Comparison of ENCODE assay signal across 8 cellular contexts in genomic region chr14:50230601-50231474, GRCh38. TPM values are rescaled to one million over a fixed set of nuclear protein-coding genes. Genes with fewer than 3 reads are reported as not detected.
DNase-seq lines count a peak whose midpoint lies in the region; ATAC-seq and TF ChIP-seq lines count a peak whose summit lies in the region.

No MANE protein-coding gene starts in this region.

- H3K4me3 Mint-ChIP-seq in activated B cell treated with CpG ODN at 0.5 μM for 24 hours = peak overlapping the region; percentile 93

- peak; percentile 34 for ATAC-seq in HG02610 (IDR thresholded peaks at IDR 0.05; ENCODE audit: unreplicated experiment)
- ATAC-seq in activated B cell treated with CpG ODN at 0.5 μM for 24 hours (ENCODE audit: low read depth) = peak; percentile 15
- ATAC-seq in left colon = peak; percentile 38

- peak overlapping the region; percentile 92 for H3K27ac Mint-ChIP-seq in activated B cell treated with CpG ODN at 0.5 μM for 24 hours

- CTCF ChIA-PET in activated B cell treated with CpG ODN at 0.5 μM for 24 hours (lab: Charles Lee) = no interaction called here

- H3K27me3 Mint-ChIP-seq in activated B cell treated with CpG ODN at 0.5 μM for 24 hours = no peaks in the 10 kb centered on the region

- peaks cover 8% of the 10 kb centered on the region for H3K36me3 Mint-ChIP-seq in activated B cell treated with CpG ODN at 0.5 μM for 24 hours (ENCODE audit: low read depth)

- POLR2A ChIA-PET in activated B cell treated with CpG ODN at 0.5 μM for 24 hours (lab: Charles Lee) = interaction anchor here (0.6 to 2.3 kb wide), 9 partner anchors 81 to 597 kb away, joined by 3 to 17 read pairs (median 5); partner anchors contain the start of genes DMAC2L, KLHDC2, L2HGDH and VCPKMT

- intact Hi-C loops in activated B cell treated with CpG ODN at 0.5 μM for 24 hours (cut with micrococcal nuclease) = loop anchor here (1.0 to 10.0 kb wide), 10 partner anchors 29 to 645 kb away; partner anchors contain the start of genes DMAC2L, KLHDC1, L2HGDH and MAP4K5
- intact Hi-C loops in left colon (cut with DNase I, micrococcal nuclease) = no loop called here

- H3K4me1 Mint-ChIP-seq in activated B cell treated with CpG ODN at 0.5 μM for 24 hours = peaks cover 44% of the 10 kb centered on the region

- no peak for TF ChIP-seq CTCF in activated B cell treated with CpG ODN at 0.5 μM for 24 hours (IDR thresholded peaks at IDR 0.05)

- H3K27ac ChIP-seq in cingulate gyrus (ENCODE audit: low read depth, low read length) = peak overlapping the region; percentile 94

- DNase-seq in NCI-H2029 (lab: John Stamatoyannopoulos, UW) (peak; percentile 31), NCI-H2029 treated with DMSO at 0.1 percent for 48 hours (lab: John Stamatoyannopoulos, UW) (no peak), NAMALWA (ENCODE audit: low spot score) (peak; percentile 61), activated B cell treated with CpG ODN at 0.5 μM for 24 hours (no peak), left colon (peak; percentile 49 to 69)
- DNase-seq in stimulated activated CD4-positive, alpha-beta T cell treated with anti-CD3 and anti-CD28 coated beads, Interleukin-1b, Interleukin-23, amount 100 ng/mL, for 48 hours = peak; percentile 28

- H3K9me3 Mint-ChIP-seq in activated B cell treated with CpG ODN at 0.5 μM for 24 hours = peaks cover 2% of the 10 kb centered on the region

RNA-seq across cellular contexts. Expression of gene SOS2, which starts 0.5 kb away (rescaled TPM):
- total RNA-seq in activated B cell treated with CpG ODN at 0.5 μM for 24 hours = 29.1 and 32.0 TPM in 2 replicates
- total RNA-seq in left colon = 10 to 100 TPM; 34.2 to 50.3 TPM

Comparison
In these comparisons a context has a peak if more than half of its experiments do, and no peak if none do; other contexts are left out.
1. DNase-seq: peak in NCI-H2029 (single experiment), NAMALWA (single experiment), left colon (2 of 2) and stimulated activated CD4-positive, alpha-beta T cell treated with anti-CD3 and anti-CD28 coated beads, Interleukin-1b, Interleukin-23, amount 100 ng/mL, for 48 hours (single experiment); none in NCI-H2029 treated with DMSO at 0.1 percent for 48 hours (single experiment) and activated B cell treated with CpG ODN at 0.5 μM for 24 hours (single experiment).
2. Peak in every context shown above with its lines, with median percentiles within 50 percentile points of each other: ATAC-seq.